17 cellular contexts compared by ENCODE assay signal in the genomic region with DNA sequence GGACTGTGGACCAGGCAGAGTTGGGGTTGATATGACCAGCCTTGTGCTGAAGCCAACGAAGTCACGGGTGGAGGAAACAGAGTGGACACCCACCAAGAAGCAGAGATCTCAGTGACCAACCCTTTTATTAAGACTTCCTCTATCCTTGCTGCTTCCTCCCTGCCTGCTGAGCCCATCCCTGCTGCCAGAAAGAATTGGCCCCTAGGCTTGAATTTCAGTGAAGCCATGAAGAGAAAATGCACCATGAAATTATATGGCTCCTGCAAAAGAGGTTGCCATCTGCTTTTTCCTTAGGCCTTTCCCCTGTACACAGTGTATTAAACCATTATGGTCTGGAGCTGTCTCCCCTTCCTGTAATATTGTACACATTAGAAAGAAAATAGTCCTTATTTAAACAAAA.
DNase-seq lines count a peak whose midpoint lies in the region; ATAC-seq and TF ChIP-seq lines count a peak whose summit lies in the region.
"Had no signal": no experiment of that assay in that cellular context is flagged by ENCODE, and none has a peak within 500 bp of the region (broad histone marks: within the 10 kb centered on the region; RNA-seq: fewer than 3 reads in every experiment).

No MANE protein-coding gene starts in this region.

- H3K9me3 Mint-ChIP-seq in neural crest cell, result peaks cover 5% of the 10 kb centered on the region

- WGBS in right lobe of liver (ENCODE audit: insufficient coverage, low coverage, low lambda C conversion rate, missing lambda C conversion rate), result no CpG with 5 or more reads among the region's 2 CpGs

- no peaks in the 10 kb centered on the region for H3K27me3 Mint-ChIP-seq in neural crest cell (ENCODE audit: low read depth)

- peak overlapping the region; percentile 43 for H3K27ac Mint-ChIP-seq in neural crest cell (ENCODE audit: unreplicated experiment)
- H3K27ac Mint-ChIP-seq: B cell; CD4-positive, alpha-beta memory T cell; H9 had no signal

- H3K4me3 ChIP-seq in BLaER1 (no peak overlapping the region), OCI-LY7 (ENCODE audit: low read depth, low read length, poor library complexity, severe bottlenecking) (no peak overlapping the region), MM.1S (ENCODE audit: low read length) (no peak overlapping the region), right lobe of liver (no peak overlapping the region)
- H3K4me3 ChIP-seq: GM23248 had no signal

- H3K27me3 ChIP-seq in BLaER1, result no peaks in the 10 kb centered on the region
- no peaks in the 10 kb centered on the region for H3K27me3 ChIP-seq in MM.1S (replicated peaks; ENCODE audit: insufficient read depth, low read length)
- H3K27me3 ChIP-seq in right lobe of liver, result no peaks in the 10 kb centered on the region

- H3K36me3 Mint-ChIP-seq in neural crest cell (ENCODE audit: low read depth), result no peaks in the 10 kb centered on the region
- H3K36me3 Mint-ChIP-seq: CD4-positive, alpha-beta memory T cell had no signal

- H3K9ac ChIP-seq in BLaER1 (no peak overlapping the region), MM.1S (ENCODE audit: low read length) (no peak overlapping the region)
- H3K9ac ChIP-seq: GM23248 had no signal

- POLR2A ChIA-PET in OCI-LY7 (lab: Charles Lee), result interaction anchor here (1.3 kb wide), 1 partner anchor 11 kb away, joined by 6 read pairs; no protein-coding TSS in a partner anchor

- no peaks in the 10 kb centered on the region for H3F3A ChIP-seq in MM.1S (ENCODE audit: insufficient read depth, low read length)

- CTCF ChIA-PET in OCI-LY7 (lab: Charles Lee; ENCODE audit: unreplicated experiment), result no interaction called here

- H3K9me3 ChIP-seq in BLaER1, result peaks cover 13% of the 10 kb centered on the region; the same call in 1 of the 2 replicates
- H3K9me3 ChIP-seq in OCI-LY7 (ENCODE audit: low read length), result peaks cover 15% of the 10 kb centered on the region
- H3K9me3 ChIP-seq in MM.1S (replicated peaks; ENCODE audit: insufficient read depth, low read length), result no peaks in the 10 kb centered on the region
- no peaks in the 10 kb centered on the region for H3K9me3 ChIP-seq in right lobe of liver

- TF ChIP-seq CTCF in OCI-LY7 (conservative IDR thresholded peaks at IDR 0.05; ENCODE audit: low read length), result no peak
- no peak for TF ChIP-seq CTCF in neural crest cell (conservative IDR thresholded peaks at IDR 0.05)
- TF ChIP-seq CTCF in MM.1S (IDR thresholded peaks at IDR 0.05; ENCODE audit: low read length), result no peak
- no peak for TF ChIP-seq CTCF in right lobe of liver (IDR thresholded peaks at IDR 0.05)

- H3K4me1 ChIP-seq in BLaER1 (peaks cover 40% of the 10 kb centered on the region), OCI-LY7 (ENCODE audit: insufficient read depth, low read length, poor library complexity, severe bottlenecking) (peaks cover 32% of the 10 kb centered on the region), MM.1S (ENCODE audit: low read length) (no peaks in the 10 kb centered on the region), right lobe of liver (no peaks in the 10 kb centered on the region)

- H3K36me3 ChIP-seq in BLaER1 (no peaks in the 10 kb centered on the region), OCI-LY7 (ENCODE audit: insufficient read depth, low read length) (no peaks in the 10 kb centered on the region; the same call in 1 of the 2 replicates), MM.1S (replicated peaks; ENCODE audit: insufficient read depth, low read length) (no peaks in the 10 kb centered on the region), right lobe of liver (no peaks in the 10 kb centered on the region)

- H3K4me1 Mint-ChIP-seq in neural crest cell, result peaks cover 16% of the 10 kb centered on the region

- TF ChIP-seq POLR2A in right lobe of liver (IDR thresholded peaks at IDR 0.05), result no peak

- H2AFZ ChIP-seq in OCI-LY7 (ENCODE audit: low read length), result peak overlapping the region; percentile 78; the same call in 1 of the 2 replicates
- H2AFZ ChIP-seq in MM.1S (ENCODE audit: low read length), result no peak overlapping the region
- H2AFZ ChIP-seq: GM23248 had no signal

- intact Hi-C loops in OCI-LY7 (cut with micrococcal nuclease; ENCODE audit: unreplicated experiment) (no loop called here), right lobe of liver (cut with DNase I) (no loop called here)

- peak overlapping the region; percentile 49 for H3K4me2 ChIP-seq in BLaER1
- H3K4me2 ChIP-seq in OCI-LY7 (ENCODE audit: low read length), result no peak overlapping the region
- H3K4me2 ChIP-seq in MM.1S (ENCODE audit: low read depth, low read length), result no peak overlapping the region

- H3K27ac ChIP-seq in BLaER1, result no peak overlapping the region
- H3K27ac ChIP-seq in OCI-LY7 (ENCODE audit: low read depth, low read length, poor library complexity, severe bottlenecking), result no peak overlapping the region
- H3K27ac ChIP-seq in MM.1S (ENCODE audit: low read length), result no peak overlapping the region
- H3K27ac ChIP-seq in right lobe of liver, result no peak overlapping the region
- H3K27ac ChIP-seq: 22Rv1, GM23248 had no signal

- ATAC-seq in right lobe of liver, result no peak
- ATAC-seq: HCT116 had no signal

- DNase-seq in OCI-LY7 (ENCODE audit: low spot score), result no peak
- DNase-seq in neural crest cell (ENCODE audit: low read depth, low spot score), result no peak
- no peak for DNase-seq in MM.1S
- DNase-seq in right lobe of liver, result no peak
- no peak for DNase-seq in activated CD4-positive, alpha-beta T cell treated with anti-CD3 and anti-CD28 coated beads, Interleukin-2, amount 50 U/mL, for 48 hours
- DNase-seq: C1 segment of cervical spinal cord; Calu3; CD4-positive, alpha-beta memory T cell; COR-L47; DMS53; DND-41; GM23248; H9 had no signal

- no TSS peak for BruUV-seq in OCI-LY7 (replicated peaks; lab: Mats Ljungman, UMichigan)

- H3K4me3 Mint-ChIP-seq in neural crest cell, result no peak overlapping the region
- H3K4me3 Mint-ChIP-seq: B cell; CD4-positive, alpha-beta memory T cell; H9 had no signal

- H3K79me2 ChIP-seq in OCI-LY7 (ENCODE audit: insufficient read depth, low read depth, low read length) (no peaks in the 10 kb centered on the region), MM.1S (ENCODE audit: low read length) (no peaks in the 10 kb centered on the region)

- H4K20me1 ChIP-seq in BLaER1, result no peaks in the 10 kb centered on the region
- no peaks in the 10 kb centered on the region for H4K20me1 ChIP-seq in OCI-LY7 (ENCODE audit: insufficient read depth, low read length)
- no peaks in the 10 kb centered on the region for H4K20me1 ChIP-seq in MM.1S (ENCODE audit: insufficient read depth, low read length)

- no peaks in the 10 kb centered on the region for H3K9me2 ChIP-seq in OCI-LY7 (ENCODE audit: insufficient read depth, low read length)
- H3K9me2 ChIP-seq in MM.1S (replicated peaks; ENCODE audit: insufficient read depth, low read length), result no peaks in the 10 kb centered on the region
